ENCODE assay signal across 16 cellular contexts in genomic region chr16:69909043-69909442, GRCh38. TPM values are rescaled to one million over a fixed set of nuclear protein-coding genes. Genes with fewer than 3 reads are reported as not detected.
DNase-seq lines count a peak whose midpoint lies in the region; ATAC-seq and TF ChIP-seq lines count a peak whose summit lies in the region.
"Had no signal": no experiment of that assay in that cellular context is flagged by ENCODE, and none has a peak within 500 bp of the region (broad histone marks: within the 10 kb centered on the region; RNA-seq: fewer than 3 reads in every experiment).

No MANE protein-coding gene starts in this region.

- H3K27ac ChIP-seq in 22Rv1 (peak overlapping the region; percentile 76), C4-2B (peak overlapping the region; percentile 69), suprapubic skin (peak overlapping the region; percentile 70)
- H3K27ac ChIP-seq: GM23248 had no signal

- CTCF ChIA-PET in activated CD4-positive, alpha-beta memory T cell treated with anti-CD3 and anti-CD28 coated beads for 36 hours (lab: Charles Lee) = interaction anchor here (2.1 kb wide), 1 partner anchor 21 kb away, joined by 8 read pairs; no protein-coding TSS in a partner anchor

- intact Hi-C loops in activated CD4-positive, alpha-beta memory T cell treated with anti-CD3 and anti-CD28 coated beads for 36 hours (cut with micrococcal nuclease) = no loop called here

- H3K27me3 Mint-ChIP-seq in activated CD4-positive, alpha-beta memory T cell treated with anti-CD3 and anti-CD28 coated beads for 36 hours = no peaks in the 10 kb centered on the region
- no peaks in the 10 kb centered on the region for H3K27me3 Mint-ChIP-seq in activated T-helper 17 cell treated with anti-CD3 and anti-CD28 coated beads, Interleukin-2, amount 50 U/mL, for 72 hours

- H3K9me3 Mint-ChIP-seq in activated CD4-positive, alpha-beta memory T cell treated with anti-CD3 and anti-CD28 coated beads for 36 hours = no peaks in the 10 kb centered on the region
- H3K9me3 Mint-ChIP-seq in activated T-helper 17 cell treated with anti-CD3 and anti-CD28 coated beads, Interleukin-2, amount 50 U/mL, for 72 hours = no peaks in the 10 kb centered on the region
- H3K9me3 Mint-ChIP-seq: CD8-positive, alpha-beta T cell had no signal

- no peak overlapping the region for H3K27ac Mint-ChIP-seq in activated CD4-positive, alpha-beta memory T cell treated with anti-CD3 and anti-CD28 coated beads for 36 hours
- no peak overlapping the region for H3K27ac Mint-ChIP-seq in activated T-helper 17 cell treated with anti-CD3 and anti-CD28 coated beads, Interleukin-2, amount 50 U/mL, for 72 hours
- H3K27ac Mint-ChIP-seq: CD8-positive, alpha-beta T cell had no signal

- TF ChIP-seq CTCF in 22Rv1 (IDR thresholded peaks at IDR 0.05) (no peak), C4-2B (conservative IDR thresholded peaks at IDR 0.05) (no peak), suprapubic skin (IDR thresholded peaks at IDR 0.05) (no peak)

- no peak for TF ChIP-seq POLR2A in suprapubic skin (IDR thresholded peaks at IDR 0.05)

- no peak for TF ChIP-seq EP300 in suprapubic skin (IDR thresholded peaks at IDR 0.05)

- H3K27me3 ChIP-seq in suprapubic skin = no peaks in the 10 kb centered on the region
- H3K27me3 ChIP-seq: BE2C had no signal

- POLR2A ChIA-PET in activated CD4-positive, alpha-beta memory T cell treated with anti-CD3 and anti-CD28 coated beads for 36 hours (lab: Charles Lee) = no interaction called here

- no peak overlapping the region for H3K4me3 ChIP-seq in suprapubic skin
- H3K4me3 ChIP-seq: GM23248, HAP-1, K562 had no signal

- ATAC-seq in activated T-helper 17 cell treated with anti-CD3 and anti-CD28 coated beads, Interleukin-2, amount 50 U/mL, for 72 hours (replicated peaks) = no peak
- ATAC-seq: CD8-positive, alpha-beta T cell; K562 had no signal

- peaks cover 15% of the 10 kb centered on the region for H3K36me3 ChIP-seq in suprapubic skin
- H3K36me3 ChIP-seq: BE2C, HAP-1 had no signal

- WGBS in suprapubic skin = 70% methylated on average over 8 of the region's 8 CpGs

- DNase-seq in fibroblast of gingiva (ENCODE audit: low read depth) (peak; percentile 11), suprapubic skin (ENCODE audit: low spot score in 2 of 2) (no peak), DMS53 (lab: John Stamatoyannopoulos, UW) (no peak)
- DNase-seq in activated CD4-positive, alpha-beta memory T cell treated with anti-CD3 and anti-CD28 coated beads for 36 hours = no peak
- DNase-seq: BE2C; CD8-positive, alpha-beta T cell; DMS 273 treated with DMSO at 0.1 percent for 48 hours; DMS79; GDM1; GM23248 had no signal

- H3K9me3 ChIP-seq in suprapubic skin = no peaks in the 10 kb centered on the region
- H3K9me3 ChIP-seq: BE2C, HAP-1 had no signal

- H3K4me3 Mint-ChIP-seq in activated CD4-positive, alpha-beta memory T cell treated with anti-CD3 and anti-CD28 coated beads for 36 hours = no peak overlapping the region
- H3K4me3 Mint-ChIP-seq in activated T-helper 17 cell treated with anti-CD3 and anti-CD28 coated beads, Interleukin-2, amount 50 U/mL, for 72 hours = no peak overlapping the region
- H3K4me3 Mint-ChIP-seq: CD8-positive, alpha-beta T cell had no signal

- peaks cover 2% of the 10 kb centered on the region for H3K36me3 Mint-ChIP-seq in activated CD4-positive, alpha-beta memory T cell treated with anti-CD3 and anti-CD28 coated beads for 36 hours
- peaks cover 44% of the 10 kb centered on the region for H3K36me3 Mint-ChIP-seq in activated T-helper 17 cell treated with anti-CD3 and anti-CD28 coated beads, Interleukin-2, amount 50 U/mL, for 72 hours (ENCODE audit: low read depth)

- peaks cover 14% of the 10 kb centered on the region for H3K4me1 ChIP-seq in suprapubic skin

- no peaks in the 10 kb centered on the region for H3K4me1 Mint-ChIP-seq in activated CD4-positive, alpha-beta memory T cell treated with anti-CD3 and anti-CD28 coated beads for 36 hours (ENCODE audit: low read depth)
- no peaks in the 10 kb centered on the region for H3K4me1 Mint-ChIP-seq in activated T-helper 17 cell treated with anti-CD3 and anti-CD28 coated beads, Interleukin-2, amount 50 U/mL, for 72 hours

RNA-seq across cellular contexts. Expression of gene CLEC18A, which starts 42.1 kb away (rescaled TPM):
- total RNA-seq in suprapubic skin = 1 to 10 TPM in 3 of 4 donors, under 1 TPM in 1; 0.87 to 2.9 (median 1.5) TPM
- total RNA-seq in activated CD4-positive, alpha-beta memory T cell treated with anti-CD3 and anti-CD28 coated beads for 36 hours = under 1 TPM; 0.44 to 0.81 TPM
- total RNA-seq in activated T-helper 17 cell treated with anti-CD3 and anti-CD28 coated beads, Interleukin-2, amount 50 U/mL, for 72 hours = 1 to 10 TPM; 1.5 to 1.7 TPM
- total RNA-seq: HT-29 had no signal
